10 cellular contexts compared by ENCODE assay signal in genomic region chr11:47564366-47564765, GRCh38. TPM values are rescaled to one million over a fixed set of nuclear protein-coding genes. Genes with fewer than 3 reads are reported as not detected.
DNase-seq lines count a peak whose midpoint lies in the region; ATAC-seq, FAIRE-seq and TF ChIP-seq lines count a peak whose summit lies in the region.
"Not testable (repeated sequence)": the region's sequence is repeated elsewhere in the genome, so short reads cannot be mapped to it uniquely, and the experiment has no call there.
"Had no signal": no experiment of that assay in that cellular context is flagged by ENCODE, and none has a peak within 500 bp of the region (broad histone marks: within the 10 kb centered on the region; RNA-seq: fewer than 3 reads in every experiment).

No MANE protein-coding gene starts in this region.

- not testable (repeated sequence) for H3K4me1 Mint-ChIP-seq in Caco-2 (ENCODE audit: low read depth, unreplicated experiment); progenitor cell of endocrine pancreas (ENCODE audit: low read depth)
- H3K4me1 Mint-ChIP-seq in T-helper 17 cell (peaks cover 12% of the 10 kb centered on the region), immature natural killer cell (peaks cover 14 to 18% of the 10 kb centered on the region in 2 donors)
- H3K4me1 Mint-ChIP-seq in activated T-helper 1 cell treated with anti-CD3 and anti-CD28 coated beads, Interleukin-12 subunit alpha, Interleukin-12 subunit beta, Interleukin-2, Interleukin-4 antibody, amounts not matched to agents 30 ng/mL and 10 ng/mL and 1 ng/mL, durations not matched to agents 14 hours and 24 hours and 36 hours (ENCODE audit: low read depth), result peaks cover 21% of the 10 kb centered on the region

- H3K4me3 Mint-ChIP-seq in Caco-2 (ENCODE audit: unreplicated experiment) (peak overlapping the region; percentile 77), T-helper 17 cell (peak overlapping the region; percentile 84), immature natural killer cell (peak overlapping the region; percentile 44 to 85 (median 76)), progenitor cell of endocrine pancreas (ENCODE audit: low read depth) (peak overlapping the region; percentile 21)
- peak overlapping the region; percentile 57 for H3K4me3 Mint-ChIP-seq in activated T-helper 1 cell treated with anti-CD3 and anti-CD28 coated beads, Interleukin-12 subunit alpha, Interleukin-12 subunit beta, Interleukin-2, Interleukin-4 antibody, amounts not matched to agents 30 ng/mL and 10 ng/mL and 1 ng/mL, durations not matched to agents 14 hours and 24 hours and 36 hours

- not testable (repeated sequence) for H3K4me1 ChIP-seq in Caco-2
- H3K4me1 ChIP-seq in KMS-11 (ENCODE audit: low read depth, poor library complexity, severe bottlenecking), result peaks cover 16% of the 10 kb centered on the region
- H3K4me1 ChIP-seq in K562 (replicated peaks in 1 of 2; ENCODE audit: control insufficient read depth in 2 of 2, insufficient read depth in 2 of 2, low read length in 2 of 2), result peaks cover 10 to 40% of the 10 kb centered on the region in 2 experiments; a peak in 4 of 5 replicates

- not testable (repeated sequence) for TF ChIP-seq EP300 in K562 (IDR thresholded peaks at IDR 0.05; ENCODE audit: low read length)

- POLR2A ChIA-PET in Caco-2 (lab: Charles Lee), result interaction anchor here (1.1 kb wide), 1 partner anchor 13 kb away, joined by 4 read pairs; no protein-coding TSS in a partner anchor
- POLR2A ChIA-PET in K562 (lab: Yijun Ruan, JAX), result interaction anchor here (0.6 to 3.2 kb wide), 9 partner anchors 8 to 219 kb away, joined by 3 to 23 read pairs (median 4); partner anchors contain the start of genes CELF1 and FAM180B

- peak overlapping the region; percentile 78 for H3K4me2 ChIP-seq in KMS-11
- 0 out of 2 replicates have a peak overlapping the region, but pooled peaks have one; percentile 92 for H3K4me2 ChIP-seq in K562 (ENCODE audit: insufficient read depth, low read length)

- TF ChIP-seq RAD21 in K562 (CRISPR knock-in tag; conservative IDR thresholded peaks at IDR 0.05 in 1 of 2, IDR thresholded peaks at IDR 0.05 in 1 of 2), result not testable (repeated sequence)

- not testable (repeated sequence) for H3K27me3 ChIP-seq in Caco-2 (replicated peaks; ENCODE audit: control insufficient read depth, insufficient read depth, low read length); KMS-11 (ENCODE audit: insufficient read depth, low read depth); K562 (ENCODE audit: control insufficient read depth in 2 of 2, insufficient read depth in 2 of 2, low read length in 2 of 2)

- not testable (repeated sequence) for BruUV-seq in Caco-2 (replicated peaks; lab: Mats Ljungman, UMichigan); K562 (replicated peaks; lab: Mats Ljungman, UMichigan)

- H3K27me3 Mint-ChIP-seq in Caco-2 (ENCODE audit: insufficient read depth, unreplicated experiment); T-helper 17 cell; activated T-helper 1 cell treated with anti-CD3 and anti-CD28 coated beads, Interleukin-12 subunit alpha, Interleukin-12 subunit beta, Interleukin-2, Interleukin-4 antibody, amounts not matched to agents 30 ng/mL and 10 ng/mL and 1 ng/mL, durations not matched to agents 14 hours and 24 hours and 36 hours (ENCODE audit: insufficient read depth); immature natural killer cell (ENCODE audit: low read depth in 3 of 3); progenitor cell of endocrine pancreas: not testable (repeated sequence)

- not testable (repeated sequence) for H4K20me1 ChIP-seq in KMS-11 (ENCODE audit: insufficient read depth); K562 (replicated peaks; ENCODE audit: control insufficient read depth, insufficient read depth, low read length)

- 91% methylated on average over 10 of the region's 10 CpGs for WGBS in K562 (ENCODE audit: insufficient coverage, low coverage, missing lambda C conversion rate)

- CTCF ChIA-PET in Caco-2 (lab: Charles Lee), result interaction anchor here (0.6 to 2.8 kb wide), 2 partner anchors 11 to 54 kb away, joined by 3 to 16 read pairs; partner anchors contain the start of gene CELF1
- CTCF ChIA-PET in K562 (lab: Yijun Ruan, JAX; ENCODE audit: low intra/inter-chr PET ratio), result not testable (repeated sequence)

- H3K27ac Mint-ChIP-seq in Caco-2 (ENCODE audit: unreplicated experiment); activated T-helper 1 cell treated with anti-CD3 and anti-CD28 coated beads, Interleukin-12 subunit alpha, Interleukin-12 subunit beta, Interleukin-2, Interleukin-4 antibody, amounts not matched to agents 30 ng/mL and 10 ng/mL and 1 ng/mL, durations not matched to agents 14 hours and 24 hours and 36 hours; progenitor cell of endocrine pancreas: not testable (repeated sequence)
- H3K27ac Mint-ChIP-seq in T-helper 17 cell (peak overlapping the region; percentile 72), immature natural killer cell (peak overlapping the region in 4 of 6 donors; percentile 4 to 73 (median 16))

- in situ Hi-C loops in K562 (cut with MboI), result not testable (repeated sequence)

- not testable (repeated sequence) for H3K9me1 ChIP-seq in K562 (ENCODE audit: control insufficient read depth, insufficient read depth, low read length)

- H3K79me2 ChIP-seq in KMS-11 (ENCODE audit: insufficient read depth, low read depth) (peaks cover 21% of the 10 kb centered on the region; the same call in 1 of the 2 replicates), K562 (ENCODE audit: control insufficient read depth, insufficient read depth, low read length) (peaks cover 39% of the 10 kb centered on the region)

- not testable (repeated sequence) for H3K27ac ChIP-seq in KMS-11; K562 (ENCODE audit: extremely low read depth, low read depth, low read length)

- not testable (repeated sequence) for TF ChIP-seq POLR2A in K562 (conservative IDR thresholded peaks at IDR 0.05)

- not testable (repeated sequence) for DNase-seq in Caco-2; T-helper 17 cell; activated T-helper 1 cell treated with anti-CD3 and anti-CD28 coated beads, Interleukin-12 subunit alpha, Interleukin-12 subunit beta, Interleukin-2, Interleukin-4 antibody, amounts not matched to agents 30 ng/mL and 10 ng/mL and 1 ng/mL, durations not matched to agents 14 hours and 24 hours and 36 hours (ENCODE audit: low spot score); K562 (ENCODE audit: extremely low read depth in 1 of 4, low spot score in 3 of 4); immature natural killer cell; progenitor cell of endocrine pancreas (ENCODE audit: low spot score, unreplicated experiment)

- H3K4me3 ChIP-seq in Caco-2 (ENCODE audit: low read depth, low read length); KMS-11 (IDR thresholded peaks at IDR 0.05; ENCODE audit: insufficient read depth, low read depth, low read length); K562: not testable (repeated sequence)

- H3K36me3 ChIP-seq in Caco-2 (ENCODE audit: control insufficient read depth, insufficient read depth, low read length); KMS-11 (ENCODE audit: insufficient read depth): not testable (repeated sequence)
- H3K36me3 ChIP-seq in K562 (ENCODE audit: control insufficient read depth, insufficient read depth, low read length), result peaks cover 11% of the 10 kb centered on the region; the same call in 1 of the 3 replicates

- H3K36me3 Mint-ChIP-seq in Caco-2 (ENCODE audit: insufficient read depth, unreplicated experiment), result peaks cover 24% of the 10 kb centered on the region
- H3K36me3 Mint-ChIP-seq in T-helper 17 cell (ENCODE audit: low read depth); activated T-helper 1 cell treated with anti-CD3 and anti-CD28 coated beads, Interleukin-12 subunit alpha, Interleukin-12 subunit beta, Interleukin-2, Interleukin-4 antibody, amounts not matched to agents 30 ng/mL and 10 ng/mL and 1 ng/mL, durations not matched to agents 14 hours and 24 hours and 36 hours (ENCODE audit: low read depth); immature natural killer cell; progenitor cell of endocrine pancreas (ENCODE audit: insufficient read depth): not testable (repeated sequence)

- H3K9ac ChIP-seq in KMS-11, result not testable (repeated sequence)
- H3K9ac ChIP-seq in K562 (ENCODE audit: insufficient read depth in 1 of 2, low read depth in 2 of 2, low read length in 2 of 2), result peak overlapping the region; percentile 58 to 99

- TF ChIP-seq CTCF in Caco-2 (IDR thresholded peaks at IDR 0.05; ENCODE audit: insufficient read depth in 1 of 2, low read depth in 1 of 2, low read length in 1 of 2, severe bottlenecking in 1 of 2, unreplicated experiment in 1 of 2); KMS-11 (conservative IDR thresholded peaks at IDR 0.05; ENCODE audit: low read depth, low read length); K562 (IDR thresholded peaks at IDR 0.05 in 2 of 3, conservative IDR thresholded peaks at IDR 0.05 in 1 of 3; ENCODE audit: insufficient read depth in 2 of 3, low read depth in 1 of 3, low read length in 3 of 3); progenitor cell of endocrine pancreas (IDR thresholded peaks at IDR 0.05; ENCODE audit: unreplicated experiment): not testable (repeated sequence)

- intact Hi-C loops in Caco-2 (cut with micrococcal nuclease; ENCODE audit: unreplicated experiment); activated T-helper 1 cell treated with anti-CD3 and anti-CD28 coated beads, Interleukin-12 subunit alpha, Interleukin-12 subunit beta, Interleukin-2, Interleukin-4 antibody, amounts not matched to agents 30 ng/mL and 10 ng/mL and 1 ng/mL, durations not matched to agents 14 hours and 24 hours and 36 hours (cut with micrococcal nuclease); K562 (cut with micrococcal nuclease): not testable (repeated sequence)

- FAIRE-seq in K562 (lab: Jason Lieb, UNC), result not testable (repeated sequence)

- not testable (repeated sequence) for H2AFZ ChIP-seq in KMS-11 (ENCODE audit: low read depth); K562 (ENCODE audit: low read depth, low read length)

- H3K9me3 Mint-ChIP-seq in Caco-2 (ENCODE audit: unreplicated experiment); activated T-helper 1 cell treated with anti-CD3 and anti-CD28 coated beads, Interleukin-12 subunit alpha, Interleukin-12 subunit beta, Interleukin-2, Interleukin-4 antibody, amounts not matched to agents 30 ng/mL and 10 ng/mL and 1 ng/mL, durations not matched to agents 14 hours and 24 hours and 36 hours; immature natural killer cell; progenitor cell of endocrine pancreas (ENCODE audit: low read depth): not testable (repeated sequence)

- not testable (repeated sequence) for H3K9me3 ChIP-seq in Caco-2; T-helper 17 cell (ENCODE audit: control insufficient read depth, low read length, poor library complexity, severe bottlenecking); K562 (replicated peaks; ENCODE audit: control insufficient read depth, insufficient read depth, low read depth, low read length)

- not testable (repeated sequence) for ATAC-seq in T-helper 17 cell, K562

RNA-seq across cellular contexts. Expression of gene PTPMT1, which starts 1.0 kb away (rescaled TPM):
- total RNA-seq in Caco-2 (2022) (100 and 108 TPM in 2 replicates), T-helper 17 cell (10 to 100 TPM; 19.2 to 23.8 TPM), K562 (2014; rRNA removed) (140 and 146 TPM in 2 replicates), K562 (2014; rRNA removed; fragmentation: Illumina TruSeq; extraction: Trizol) (59.3 and 60.4 TPM in 2 replicates), K562 (2015; rRNA removed; fragmentation: Illumina TruSeq; extraction: Trizol) (61.2 and 65.3 TPM in 2 replicates), K562 (2021) (67.2 and 83.6 TPM in 2 replicates), progenitor cell of endocrine pancreas (45.6 and 47.6 TPM in 2 replicates)
- 57.5 and 60.6 TPM in 2 replicates for total RNA-seq in activated T-helper 1 cell treated with anti-CD3 and anti-CD28 coated beads, Interleukin-12 subunit alpha, Interleukin-12 subunit beta, Interleukin-2, Interleukin-4 antibody, amounts not matched to agents 30 ng/mL and 10 ng/mL and 1 ng/mL, durations not matched to agents 14 hours and 24 hours and 36 hours
- 24.4 and 29.4 TPM in 2 replicates for total RNA-seq in K562 (2011; cell fraction: chromatin; rRNA removed; ENCODE audit: low replicate concordance)
- total RNA-seq in K562 (2011; cell fraction: nucleolus; rRNA removed), result 46.2 and 48.8 TPM in 2 replicates
- 40.4 and 62.1 TPM in 2 replicates for total RNA-seq in K562 (2011; cell fraction: nucleoplasm; rRNA removed)
- polyA plus RNA-seq in K562 (2011; rRNA removed) (69.8 and 80.0 TPM in 2 replicates), K562 (2014; fragmentation: Illumina TruSeq; extraction: Trizol) (66.6 and 73.1 TPM in 2 replicates), K562 (2014; fragmentation: Nextera tagmentation; extraction: Ambion mirVana) (10 to 100 TPM; 10.4 to 16.5 TPM), K562 (2014; rRNA removed) (109 and 144 TPM in 2 replicates), immature natural killer cell (100 to 1,000 TPM in 1 of 3 donors, 10 to 100 TPM in 2; 62.2 to 117 (median 80.2) TPM)
- polyA plus RNA-seq in K562 (2011; cell fraction: cytosol; rRNA removed), result 103 and 173 TPM in 2 replicates
- polyA plus RNA-seq in K562 (2011; cell fraction: nucleus; rRNA removed), result 29.7 and 32.6 TPM in 2 replicates
- 73.7 and 80.8 TPM in 2 replicates for polyA plus RNA-seq in K562 (2012)
- polyA minus RNA-seq in K562 (2011; rRNA and poly(A)+ RNA removed), result 31.1 and 36.7 TPM in 2 replicates
- polyA minus RNA-seq in K562 (2011; cell fraction: cytosol; rRNA and poly(A)+ RNA removed), result 23.8 and 30.2 TPM in 2 replicates
- 18.9 and 21.1 TPM in 2 replicates for polyA minus RNA-seq in K562 (2011; cell fraction: nucleus; rRNA and poly(A)+ RNA removed)

RNA-seq across cellular contexts. Expression of gene CELF1, which starts 11.4 kb away (rescaled TPM):
- total RNA-seq in Caco-2 (2022), result 146 and 152 TPM in 2 replicates
- 100 to 1,000 TPM; 113 to 127 TPM for total RNA-seq in T-helper 17 cell
- total RNA-seq in activated T-helper 1 cell treated with anti-CD3 and anti-CD28 coated beads, Interleukin-12 subunit alpha, Interleukin-12 subunit beta, Interleukin-2, Interleukin-4 antibody, amounts not matched to agents 30 ng/mL and 10 ng/mL and 1 ng/mL, durations not matched to agents 14 hours and 24 hours and 36 hours, result 148 and 155 TPM in 2 replicates
- 291 and 350 TPM in 2 replicates for total RNA-seq in K562 (2011; cell fraction: chromatin; rRNA removed; ENCODE audit: low replicate concordance)
- 140 and 172 TPM in 2 replicates for total RNA-seq in K562 (2011; cell fraction: nucleolus; rRNA removed)
- total RNA-seq in K562 (2011; cell fraction: nucleoplasm; rRNA removed), result 256 and 337 TPM in 2 replicates
- 59.2 and 63.9 TPM in 2 replicates for total RNA-seq in K562 (2014; rRNA removed)
- 77.4 and 79.1 TPM in 2 replicates for total RNA-seq in K562 (2014; rRNA removed; fragmentation: Illumina TruSeq; extraction: Trizol)
- 65.1 and 71.4 TPM in 2 replicates for total RNA-seq in K562 (2015; rRNA removed; fragmentation: Illumina TruSeq; extraction: Trizol)
- total RNA-seq in K562 (2021), result 102 and 111 TPM in 2 replicates
- polyA plus RNA-seq in K562 (2011; rRNA removed), result 124 and 142 TPM in 2 replicates
- 75.5 and 93.9 TPM in 2 replicates for polyA plus RNA-seq in K562 (2011; cell fraction: cytosol; rRNA removed)
- polyA plus RNA-seq in K562 (2011; cell fraction: nucleus; rRNA removed), result 276 and 281 TPM in 2 replicates
- polyA plus RNA-seq in K562 (2012), result 28.5 and 38.8 TPM in 2 replicates
- polyA plus RNA-seq in K562 (2014; fragmentation: Illumina TruSeq; extraction: Trizol), result 75.0 and 81.6 TPM in 2 replicates
- 10 to 100 TPM; 11.3 to 21.6 TPM for polyA plus RNA-seq in K562 (2014; fragmentation: Nextera tagmentation; extraction: Ambion mirVana)
- 82.8 and 88.9 TPM in 2 replicates for polyA plus RNA-seq in K562 (2014; rRNA removed)
- 138 and 183 TPM in 2 replicates for polyA minus RNA-seq in K562 (2011; rRNA and poly(A)+ RNA removed)
- polyA minus RNA-seq in K562 (2011; cell fraction: cytosol; rRNA and poly(A)+ RNA removed), result 71.5 and 87.3 TPM in 2 replicates
- polyA minus RNA-seq in K562 (2011; cell fraction: nucleus; rRNA and poly(A)+ RNA removed), result 67.6 and 122 TPM in 2 replicates
- 10 to 100 TPM; 21.0 to 58.1 (median 35.5) TPM for polyA plus RNA-seq in immature natural killer cell
- total RNA-seq in progenitor cell of endocrine pancreas, result 161 and 163 TPM in 2 replicates

RNA-seq across cellular contexts. Expression of gene KBTBD4, which starts 14.4 kb away (rescaled TPM):
- total RNA-seq in Caco-2 (2022), result 11.9 and 12.5 TPM in 2 replicates
- total RNA-seq in T-helper 17 cell, result 10 to 100 TPM; 20.0 to 23.7 TPM
- total RNA-seq in activated T-helper 1 cell treated with anti-CD3 and anti-CD28 coated beads, Interleukin-12 subunit alpha, Interleukin-12 subunit beta, Interleukin-2, Interleukin-4 antibody, amounts not matched to agents 30 ng/mL and 10 ng/mL and 1 ng/mL, durations not matched to agents 14 hours and 24 hours and 36 hours, result 16.3 and 19.0 TPM in 2 replicates
- total RNA-seq in K562 (2011; cell fraction: chromatin; rRNA removed; ENCODE audit: low replicate concordance), result 9.0 and 15.8 TPM in 2 replicates
- 11.7 and 13.2 TPM in 2 replicates for total RNA-seq in K562 (2011; cell fraction: nucleolus; rRNA removed)
- 11.6 and 13.4 TPM in 2 replicates for total RNA-seq in K562 (2011; cell fraction: nucleoplasm; rRNA removed)
- 9.1 and 11.2 TPM in 2 replicates for total RNA-seq in K562 (2014; rRNA removed)
- 13.6 TPM in 2 replicates for total RNA-seq in K562 (2014; rRNA removed; fragmentation: Illumina TruSeq; extraction: Trizol)
- total RNA-seq in K562 (2015; rRNA removed; fragmentation: Illumina TruSeq; extraction: Trizol), result 13.3 and 13.6 TPM in 2 replicates
- 11.0 and 12.9 TPM in 2 replicates for total RNA-seq in K562 (2021)
- 16.9 and 18.2 TPM in 2 replicates for polyA plus RNA-seq in K562 (2011; rRNA removed)
- 16.9 and 19.8 TPM in 2 replicates for polyA plus RNA-seq in K562 (2011; cell fraction: cytosol; rRNA removed)
- 6.6 and 9.4 TPM in 2 replicates for polyA plus RNA-seq in K562 (2011; cell fraction: nucleus; rRNA removed)
- polyA plus RNA-seq in K562 (2012), result 9.4 and 13.6 TPM in 2 replicates
- 13.0 and 13.1 TPM in 2 replicates for polyA plus RNA-seq in K562 (2014; fragmentation: Illumina TruSeq; extraction: Trizol)
- polyA plus RNA-seq in K562 (2014; fragmentation: Nextera tagmentation; extraction: Ambion mirVana), result 10 to 100 TPM; 30.1 to 33.9 TPM
- polyA plus RNA-seq in K562 (2014; rRNA removed), result 7.0 and 10.1 TPM in 2 replicates
- 21.9 and 23.1 TPM in 2 replicates for polyA minus RNA-seq in K562 (2011; rRNA and poly(A)+ RNA removed)
- 8.3 and 9.2 TPM in 2 replicates for polyA minus RNA-seq in K562 (2011; cell fraction: cytosol; rRNA and poly(A)+ RNA removed)
- 5.4 and 10.0 TPM in 2 replicates for polyA minus RNA-seq in K562 (2011; cell fraction: nucleus; rRNA and poly(A)+ RNA removed)
- polyA plus RNA-seq in immature natural killer cell, result 10 to 100 TPM; 40.2 to 60.8 (median 49.1) TPM
- 16.6 and 18.1 TPM in 2 replicates for total RNA-seq in progenitor cell of endocrine pancreas

RNA-seq across cellular contexts. Expression of gene NDUFS3, which starts 14.5 kb away (rescaled TPM):
- 183 and 185 TPM in 2 replicates for total RNA-seq in Caco-2 (2022)
- total RNA-seq in T-helper 17 cell, result 10 to 100 TPM; 90.6 to 92.4 TPM
- total RNA-seq in activated T-helper 1 cell treated with anti-CD3 and anti-CD28 coated beads, Interleukin-12 subunit alpha, Interleukin-12 subunit beta, Interleukin-2, Interleukin-4 antibody, amounts not matched to agents 30 ng/mL and 10 ng/mL and 1 ng/mL, durations not matched to agents 14 hours and 24 hours and 36 hours, result 148 and 152 TPM in 2 replicates
- total RNA-seq in K562 (2011; cell fraction: chromatin; rRNA removed; ENCODE audit: low replicate concordance), result 228 and 279 TPM in 2 replicates
- total RNA-seq in K562 (2011; cell fraction: nucleolus; rRNA removed), result 212 and 223 TPM in 2 replicates
- total RNA-seq in K562 (2011; cell fraction: nucleoplasm; rRNA removed), result 239 and 241 TPM in 2 replicates
- 203 and 207 TPM in 2 replicates for total RNA-seq in K562 (2014; rRNA removed)
- 191 and 192 TPM in 2 replicates for total RNA-seq in K562 (2014; rRNA removed; fragmentation: Illumina TruSeq; extraction: Trizol)
- 190 and 191 TPM in 2 replicates for total RNA-seq in K562 (2015; rRNA removed; fragmentation: Illumina TruSeq; extraction: Trizol)
- 229 and 238 TPM in 2 replicates for total RNA-seq in K562 (2021)
- 302 and 343 TPM in 2 replicates for polyA plus RNA-seq in K562 (2011; rRNA removed)
- 353 and 764 TPM in 2 replicates for polyA plus RNA-seq in K562 (2011; cell fraction: cytosol; rRNA removed)
- polyA plus RNA-seq in K562 (2011; cell fraction: nucleus; rRNA removed), result 319 and 323 TPM in 2 replicates
- polyA plus RNA-seq in K562 (2012), result 137 and 179 TPM in 2 replicates
- 194 and 197 TPM in 2 replicates for polyA plus RNA-seq in K562 (2014; fragmentation: Illumina TruSeq; extraction: Trizol)
- polyA plus RNA-seq in K562 (2014; fragmentation: Nextera tagmentation; extraction: Ambion mirVana), result 10 to 100 TPM; 38.7 to 82.3 TPM
- polyA plus RNA-seq in K562 (2014; rRNA removed), result 341 and 353 TPM in 2 replicates
- 180 and 229 TPM in 2 replicates for polyA minus RNA-seq in K562 (2011; rRNA and poly(A)+ RNA removed)
- 60.6 and 66.6 TPM in 2 replicates for polyA minus RNA-seq in K562 (2011; cell fraction: cytosol; rRNA and poly(A)+ RNA removed)
- 57.1 and 90.0 TPM in 2 replicates for polyA minus RNA-seq in K562 (2011; cell fraction: nucleus; rRNA and poly(A)+ RNA removed)
- 100 to 1,000 TPM; 108 to 157 (median 143) TPM for polyA plus RNA-seq in immature natural killer cell
- total RNA-seq in progenitor cell of endocrine pancreas, result 102 and 109 TPM in 2 replicates

RNA-seq across cellular contexts. Expression of gene FAM180B, which starts 22.1 kb away (rescaled TPM):
- total RNA-seq in Caco-2 (2022) (not detected in 2 replicates), T-helper 17 cell (under 1 TPM; 0.23 to 0.47 TPM), K562 (2014; rRNA removed) (0.14 TPM in 1 of 2 replicates, not detected in the other), K562 (2014; rRNA removed; fragmentation: Illumina TruSeq; extraction: Trizol) (not detected in 2 replicates), K562 (2015; rRNA removed; fragmentation: Illumina TruSeq; extraction: Trizol) (not detected in 2 replicates), K562 (2021) (not detected in 2 replicates), progenitor cell of endocrine pancreas (0.26 and 0.29 TPM in 2 replicates)
- total RNA-seq in activated T-helper 1 cell treated with anti-CD3 and anti-CD28 coated beads, Interleukin-12 subunit alpha, Interleukin-12 subunit beta, Interleukin-2, Interleukin-4 antibody, amounts not matched to agents 30 ng/mL and 10 ng/mL and 1 ng/mL, durations not matched to agents 14 hours and 24 hours and 36 hours, result 0.24 TPM in 1 of 2 replicates, not detected in the other
- total RNA-seq in K562 (2011; cell fraction: chromatin; rRNA removed; ENCODE audit: low replicate concordance), result 0.49 and 0.51 TPM in 2 replicates
- 0.26 and 0.50 TPM in 2 replicates for total RNA-seq in K562 (2011; cell fraction: nucleolus; rRNA removed)
- total RNA-seq in K562 (2011; cell fraction: nucleoplasm; rRNA removed), result 0.61 TPM in 1 of 2 replicates, not detected in the other
- polyA plus RNA-seq in K562 (2011; rRNA removed) (not detected in 2 replicates), K562 (2014; fragmentation: Illumina TruSeq; extraction: Trizol) (not detected in 2 replicates), K562 (2014; fragmentation: Nextera tagmentation; extraction: Ambion mirVana) (not detected), K562 (2014; rRNA removed) (0.05 TPM in 1 of 2 replicates, not detected in the other), immature natural killer cell (not detected)
- not detected in 2 replicates for polyA plus RNA-seq in K562 (2011; cell fraction: cytosol; rRNA removed)
- polyA plus RNA-seq in K562 (2011; cell fraction: nucleus; rRNA removed), result 0.51 TPM in 1 of 2 replicates, not detected in the other
- polyA plus RNA-seq in K562 (2012), result not detected in 2 replicates
- polyA minus RNA-seq in K562 (2011; rRNA and poly(A)+ RNA removed), result 0.14 TPM in 1 of 2 replicates, not detected in the other
- not detected in 2 replicates for polyA minus RNA-seq in K562 (2011; cell fraction: cytosol; rRNA and poly(A)+ RNA removed)
- polyA minus RNA-seq in K562 (2011; cell fraction: nucleus; rRNA and poly(A)+ RNA removed), result 0.13 and 0.44 TPM in 2 replicates
- total RNA-seq: cardiac septum, LHCN-M2, mammary epithelial cell had no signal
- polyA plus RNA-seq: mammary epithelial cell had no signal

Comparison
In these comparisons a context has a peak if more than half of its experiments do, and no peak if none do; other contexts are left out.
1. H3K4me3 Mint-ChIP-seq: peak in every context shown above with its lines; median percentile 84 in T-helper 17 cell; 77 in Caco-2; 76 in immature natural killer cell; 57 in activated T-helper 1 cell treated with anti-CD3 and anti-CD28 coated beads, Interleukin-12 subunit alpha, Interleukin-12 subunit beta, Interleukin-2, Interleukin-4 antibody, amounts not matched to agents 30 ng/mL and 10 ng/mL and 1 ng/mL, durations not matched to agents 14 hours and 24 hours and 36 hours; 21 in progenitor cell of endocrine pancreas.